In genomic region chr12:2360630-2361170, GRCh38 we compare ENCODE assay signal across 1 cellular context.
TF ChIP-seq lines count a peak whose summit lies in the region.

No MANE protein-coding gene starts in this region.

TF ChIP-seq in K562, 482 proteins besides CTCF, POLR2A, EP300 and RAD21 (continued from another document):
- TF ChIP-seq MNT (conservative IDR thresholded peaks at IDR 0.05) (no peak), RBM15 (IDR thresholded peaks at IDR 0.05; ENCODE audit: insufficient read depth, low read length) (no peak), FIP1L1 (IDR thresholded peaks at IDR 0.05; ENCODE audit: low read depth, low read length, poor library complexity, severe bottlenecking) (no peak), HNRNPH1 (optimal IDR thresholded peaks at IDR 0.05; ENCODE audit: low read depth, low read length) (no peak), TFAM (CRISPR knock-in tag; conservative IDR thresholded peaks at IDR 0.05) (no peak)
- TF ChIP-seq, protein P1, sequence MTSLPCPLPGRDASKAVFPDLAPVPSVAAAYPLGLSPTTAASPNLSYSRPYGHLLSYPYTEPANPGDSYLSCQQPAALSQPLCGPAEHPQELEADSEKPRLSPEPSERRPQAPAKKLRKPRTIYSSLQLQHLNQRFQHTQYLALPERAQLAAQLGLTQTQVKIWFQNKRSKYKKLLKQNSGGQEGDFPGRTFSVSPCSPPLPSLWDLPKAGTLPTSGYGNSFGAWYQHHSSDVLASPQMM (CRISPR knock-in tag; IDR thresholded peaks at IDR 0.05) = no peak
